Comparison of ENCODE assay signal across 12 cellular contexts in genomic region chr5:68230285-68230684, GRCh38.
"Had no signal": no experiment of that assay in that cellular context is flagged by ENCODE, and none has a peak within 500 bp of the region (broad histone marks: within the 10 kb centered on the region; RNA-seq: fewer than 3 reads in every experiment).

No MANE protein-coding gene starts in this region.

- H3K9me3 Mint-ChIP-seq: activated naive CD4-positive, alpha-beta T cell treated with anti-CD3 and anti-CD28 coated beads, Interleukin-2, amount 50 U/mL, for 72 hours; neural crest cell; stimulated activated naive CD8-positive, alpha-beta T cell treated with anti-CD3 and anti-CD28 coated beads, Interleukin-15, amount 100 ng/mL, for 72 hours had no signal

- H3K4me3 ChIP-seq: tibial artery had no signal

- H3K27me3 Mint-ChIP-seq: stimulated activated naive CD8-positive, alpha-beta T cell treated with anti-CD3 and anti-CD28 coated beads, Interleukin-15, amount 100 ng/mL, for 72 hours had no signal

- H3K27me3 ChIP-seq: tibial artery, vagina had no signal

- H3K27ac ChIP-seq: tibial artery, vagina had no signal

- H3K9me3 ChIP-seq: tibial artery, vagina had no signal

- H3K27ac Mint-ChIP-seq: activated naive CD4-positive, alpha-beta T cell treated with anti-CD3 and anti-CD28 coated beads, Interleukin-2, amount 50 U/mL, for 72 hours had no signal

- H3K4me3 Mint-ChIP-seq: neural crest cell; stimulated activated naive CD8-positive, alpha-beta T cell treated with anti-CD3 and anti-CD28 coated beads, Interleukin-15, amount 100 ng/mL, for 72 hours had no signal

- ATAC-seq: activated naive CD4-positive, alpha-beta T cell treated with anti-CD3 and anti-CD28 coated beads, Interleukin-2, amount 50 U/mL, for 72 hours; stimulated activated naive CD8-positive, alpha-beta T cell treated with anti-CD3 and anti-CD28 coated beads, Interleukin-15, amount 100 ng/mL, for 72 hours had no signal

- DNase-seq: activated CD4-positive, alpha-beta T cell treated with anti-CD3 and anti-CD28 coated beads, Interleukin-2, amount 50 U/mL, for 4 hours; activated T-cell treated with anti-CD3 and anti-CD28 coated beads, Interleukin-2, amount 50 U/mL, for 1 hour; aorta; effector CD8-positive, alpha-beta T cell; kidney; stimulated activated CD4-positive, alpha-beta T cell treated with anti-CD3 and anti-CD28 coated beads, Interleukin-4, amount 100 ng/mL, for 24 hours; stimulated activated naive CD8-positive, alpha-beta T cell treated with anti-CD3 and anti-CD28 coated beads, Interleukin-15, amount 100 ng/mL, for 72 hours; T-helper 2 cell; tibial artery had no signal
